In the genomic region with DNA sequence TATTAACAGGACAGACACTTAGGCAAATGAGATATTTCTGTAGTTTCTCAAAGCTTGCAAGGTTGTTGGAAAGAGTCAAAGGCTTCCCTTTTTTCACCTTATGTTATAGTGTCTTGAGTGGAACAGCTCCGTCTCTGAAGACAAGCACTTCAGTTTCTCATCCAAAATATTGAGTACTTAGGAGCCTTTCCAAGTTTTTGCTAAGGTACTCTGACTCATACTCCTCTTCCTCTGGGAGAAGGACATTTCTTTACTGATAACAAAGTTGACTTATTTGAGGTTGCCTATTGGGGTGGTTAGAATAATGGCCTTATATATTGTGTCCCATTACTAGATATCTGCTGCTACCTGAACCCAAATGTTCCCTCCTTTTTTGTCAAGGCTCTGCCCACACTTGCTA, we compare ENCODE assay signal across 16 cellular contexts.
A peak's percentile ranks its signal among the peaks of the same experiment; 100 is the strongest.
DNase-seq lines count a peak whose midpoint lies in the region; ATAC-seq and TF ChIP-seq lines count a peak whose summit lies in the region.
"Had no signal": no experiment of that assay in that cellular context is flagged by ENCODE, and none has a peak within 500 bp of the region (broad histone marks: within the 10 kb centered on the region; RNA-seq: fewer than 3 reads in every experiment).

No MANE protein-coding gene starts in this region.

- no peak overlapping the region for H2AK9ac ChIP-seq in IMR-90 (replicated peaks; ENCODE audit: low read depth, low read length, poor library complexity)

- H3K79me1 ChIP-seq in IMR-90 (ENCODE audit: low read depth in 1 of 2, low read length in 2 of 2): no peaks in the 10 kb centered on the region

- H2BK15ac ChIP-seq in IMR-90 (ENCODE audit: low read depth, low read length): no peak overlapping the region

- H3K18ac ChIP-seq in IMR-90 (ENCODE audit: low read depth, low read length): no peak overlapping the region

- no peak for TF ChIP-seq CTCF in IMR-90 (conservative IDR thresholded peaks at IDR 0.05; ENCODE audit: low read depth, low read length)
- TF ChIP-seq CTCF in RWPE2 (IDR thresholded peaks at IDR 0.05; ENCODE audit: poor library complexity, severe bottlenecking): no peak
- TF ChIP-seq CTCF in fibroblast of mammary gland (conservative IDR thresholded peaks at IDR 0.05; ENCODE audit: control insufficient read depth, insufficient read depth, low read depth, low read length): no peak
- TF ChIP-seq CTCF in upper lobe of right lung (IDR thresholded peaks at IDR 0.05): no peak
- TF ChIP-seq CTCF in tibial nerve (IDR thresholded peaks at IDR 0.05): no peak

- H4K20me1 ChIP-seq in IMR-90 (ENCODE audit: insufficient read depth, low read length): no peaks in the 10 kb centered on the region

- no peak overlapping the region for H3K27ac ChIP-seq in IMR-90 (ENCODE audit: insufficient read depth, low read length)
- no peak overlapping the region for H3K27ac ChIP-seq in RWPE2 (ENCODE audit: poor library complexity, severe bottlenecking)
- H3K27ac ChIP-seq in upper lobe of right lung: no peak overlapping the region
- no peak overlapping the region for H3K27ac ChIP-seq in tibial nerve
- H3K27ac ChIP-seq: A549, C4-2B had no signal

- no peak overlapping the region for H3K4me3 ChIP-seq in IMR-90 (ENCODE audit: insufficient read depth, low read depth, low read length)
- H3K4me3 ChIP-seq in RWPE2 (ENCODE audit: severe bottlenecking): no peak overlapping the region
- no peak overlapping the region for H3K4me3 ChIP-seq in fibroblast of mammary gland (ENCODE audit: control insufficient read depth, low read depth, low read length)
- no peak overlapping the region for H3K4me3 ChIP-seq in upper lobe of right lung
- no peak overlapping the region for H3K4me3 ChIP-seq in tibial nerve
- H3K4me3 ChIP-seq: A549 had no signal

- BruUV-seq in IMR-90 (replicated peaks; lab: Mats Ljungman, UMichigan): no TSS peak

- in situ Hi-C loops in IMR-90 (cut with MboI; ENCODE audit: low sequenced_read_pairs): no loop called here

- no peak for TF ChIP-seq EP300 in tibial nerve (IDR thresholded peaks at IDR 0.05)

- H2BK5ac ChIP-seq in IMR-90 (ENCODE audit: low read depth, low read length, poor library complexity, severe bottlenecking): no peak overlapping the region

- no peaks in the 10 kb centered on the region for H3K36me3 ChIP-seq in IMR-90 (ENCODE audit: control insufficient read depth, insufficient read depth, low read length)
- no peaks in the 10 kb centered on the region for H3K36me3 ChIP-seq in RWPE2 (ENCODE audit: low read depth)
- H3K36me3 ChIP-seq in upper lobe of right lung: no peaks in the 10 kb centered on the region
- H3K36me3 ChIP-seq in tibial nerve: no peaks in the 10 kb centered on the region
- H3K36me3 ChIP-seq: BE2C had no signal

- no peak for TF ChIP-seq RAD21 in IMR-90 (IDR thresholded peaks at IDR 0.05; ENCODE audit: low read length)

- H4K5ac ChIP-seq in IMR-90 (ENCODE audit: low read depth, low read length): no peak overlapping the region

- no peaks in the 10 kb centered on the region for H3K9me3 ChIP-seq in IMR-90 (ENCODE audit: control insufficient read depth, insufficient read depth, low read length)
- no peaks in the 10 kb centered on the region for H3K9me3 ChIP-seq in RWPE2 (ENCODE audit: severe bottlenecking)
- no peaks in the 10 kb centered on the region for H3K9me3 ChIP-seq in upper lobe of right lung
- peaks cover 0 to 4% (median 1%) of the 10 kb centered on the region in 4 donors for H3K9me3 ChIP-seq in tibial nerve
- H3K9me3 ChIP-seq: A549, BE2C had no signal

- H4K91ac ChIP-seq in IMR-90 (ENCODE audit: insufficient read depth, low read depth, low read length): no peak overlapping the region

- no peak overlapping the region for H3K56ac ChIP-seq in IMR-90 (ENCODE audit: extremely low read depth, insufficient read depth, low read length)

- ATAC-seq in IMR-90 (ENCODE audit: low read depth) (no peak), RWPE2 (ENCODE audit: low read depth) (peak; percentile 35; the same call in 1 of the 3 replicates), upper lobe of right lung (peak; percentile 28)
- ATAC-seq: A549; CD8-positive, alpha-beta T cell; HCT116 had no signal

- H3K23ac ChIP-seq in IMR-90 (ENCODE audit: low read depth, low read length): no peak overlapping the region

- no peak overlapping the region for H3K9ac ChIP-seq in IMR-90 (ENCODE audit: low read depth, low read length)

- no peak overlapping the region for H2AK5ac ChIP-seq in IMR-90 (ENCODE audit: low read depth, low read length)

- H3K27me3 ChIP-seq in IMR-90 (ENCODE audit: control insufficient read depth, insufficient read depth, low read length) (no peaks in the 10 kb centered on the region), RWPE2 (ENCODE audit: insufficient read depth, poor library complexity, severe bottlenecking) (no peaks in the 10 kb centered on the region), upper lobe of right lung (no peaks in the 10 kb centered on the region), tibial nerve (no peaks in the 10 kb centered on the region)
- H3K27me3 ChIP-seq: BE2C had no signal

- H3K4me1 ChIP-seq in IMR-90 (ENCODE audit: control insufficient read depth, insufficient read depth, low read length) (no peaks in the 10 kb centered on the region), RWPE2 (ENCODE audit: insufficient read depth, poor library complexity, severe bottlenecking) (no peaks in the 10 kb centered on the region), upper lobe of right lung (no peaks in the 10 kb centered on the region), tibial nerve (no peaks in the 10 kb centered on the region)
- H3K4me1 ChIP-seq: A549, BE2C had no signal

- CTCF ChIA-PET in IMR-90 (lab: Yijun Ruan, JAX): no interaction called here

- no peak overlapping the region for H3K14ac ChIP-seq in IMR-90 (replicated peaks; ENCODE audit: low read depth, low read length)

- H2BK20ac ChIP-seq in IMR-90 (ENCODE audit: low read depth, low read length): no peak overlapping the region

- H3K4ac ChIP-seq in IMR-90 (ENCODE audit: low read depth, low read length): no peak overlapping the region

- no peaks in the 10 kb centered on the region for H3K9me1 ChIP-seq in IMR-90 (ENCODE audit: insufficient read depth, low read length)

- peak; percentile 19 for DNase-seq in IMR-90
- no peak for DNase-seq in RWPE2 (ENCODE audit: low spot score)
- peak; percentile 10 for DNase-seq in fibroblast of mammary gland (ENCODE audit: low read depth)
- no peak for DNase-seq in upper lobe of right lung
- DNase-seq in kidney glomerular epithelial cell (lab: John Stamatoyannopoulos, UW): no peak
- DNase-seq in GM19240 (ENCODE audit: insufficient read length, low spot score): no peak
- no peak for DNase-seq in tibial nerve (ENCODE audit: low spot score in 2 of 2)
- DNase-seq: BE2C; CD8-positive, alpha-beta T cell; COR-L47; DMS153; DMS79 treated with DMSO at 0.1 percent for 48 hours; EL had no signal

- no CpG with 5 or more reads among the region's 1 CpG for WGBS in IMR-90 (ENCODE audit: extremely low coverage in 2 of 2, insufficient read length in 1 of 2), 2 experiments
- WGBS in tibial nerve, 2 donors: 60 to 74% methylated on average over 1 of the region's 1 CpG

- TF ChIP-seq POLR2A in IMR-90 (IDR thresholded peaks at IDR 0.05; ENCODE audit: low read depth, low read length): no peak
- no peak for TF ChIP-seq POLR2A in tibial nerve (IDR thresholded peaks at IDR 0.05)

- H2BK120ac ChIP-seq in IMR-90 (ENCODE audit: low read depth, low read length): no peak overlapping the region

- H3K4me2 ChIP-seq in IMR-90 (ENCODE audit: low read depth, low read length): no peak overlapping the region
- H3K4me2 ChIP-seq: A549 had no signal

- H2AFZ ChIP-seq in IMR-90 (replicated peaks; ENCODE audit: low read length, poor library complexity): no peak overlapping the region

- POLR2A ChIA-PET in IMR-90 (lab: Charles Lee; ENCODE audit: unreplicated experiment): no interaction called here

- dilution Hi-C loops in IMR-90 (cut with HindIII; ENCODE audit: low sequenced_read_pairs, unreplicated experiment): no loop called here

- no peak overlapping the region for H4K8ac ChIP-seq in IMR-90 (ENCODE audit: low read depth in 2 of 2, low read length in 2 of 2)

- intact Hi-C loops in IMR-90 (cut with micrococcal nuclease): no loop called here
- intact Hi-C loops in upper lobe of right lung (cut with DNase I): no loop called here

TF ChIP-seq in IMR-90, 13 proteins besides CTCF, POLR2A, EP300 and RAD21:
- TF ChIP-seq MAFK (IDR thresholded peaks at IDR 0.05; ENCODE audit: low read depth, low read length) (no peak), MAZ (IDR thresholded peaks at IDR 0.05; ENCODE audit: borderline replicate concordance, low read depth, low read length) (no peak), SMC3 (IDR thresholded peaks at IDR 0.05; ENCODE audit: low read depth, low read length) (no peak), MXI1 (IDR thresholded peaks at IDR 0.05; ENCODE audit: borderline replicate concordance, low read depth, low read length) (no peak), FOS (IDR thresholded peaks at IDR 0.05; ENCODE audit: low read depth, low read length) (no peak), RCOR1 (IDR thresholded peaks at IDR 0.05; ENCODE audit: insufficient replicate concordance, low read length) (no peak), RFX5 (IDR thresholded peaks at IDR 0.05; ENCODE audit: low read depth, low read length) (no peak), CHD1 (IDR thresholded peaks at IDR 0.05; ENCODE audit: low read depth, low read length) (no peak), NFE2L2 (IDR thresholded peaks at IDR 0.05; ENCODE audit: low read depth, low read length) (no peak), CEBPB (IDR thresholded peaks at IDR 0.05; ENCODE audit: low read depth, low read length) (no peak), BHLHE40 (IDR thresholded peaks at IDR 0.05; ENCODE audit: low read depth, low read length) (no peak)
- TF ChIP-seq, protein P1, sequence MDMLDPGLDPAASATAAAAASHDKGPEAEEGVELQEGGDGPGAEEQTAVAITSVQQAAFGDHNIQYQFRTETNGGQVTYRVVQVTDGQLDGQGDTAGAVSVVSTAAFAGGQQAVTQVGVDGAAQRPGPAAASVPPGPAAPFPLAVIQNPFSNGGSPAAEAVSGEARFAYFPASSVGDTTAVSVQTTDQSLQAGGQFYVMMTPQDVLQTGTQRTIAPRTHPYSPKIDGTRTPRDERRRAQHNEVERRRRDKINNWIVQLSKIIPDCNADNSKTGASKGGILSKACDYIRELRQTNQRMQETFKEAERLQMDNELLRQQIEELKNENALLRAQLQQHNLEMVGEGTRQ (IDR thresholded peaks at IDR 0.05; ENCODE audit: low read depth, low read length): no peak
- TF ChIP-seq, protein P2, sequence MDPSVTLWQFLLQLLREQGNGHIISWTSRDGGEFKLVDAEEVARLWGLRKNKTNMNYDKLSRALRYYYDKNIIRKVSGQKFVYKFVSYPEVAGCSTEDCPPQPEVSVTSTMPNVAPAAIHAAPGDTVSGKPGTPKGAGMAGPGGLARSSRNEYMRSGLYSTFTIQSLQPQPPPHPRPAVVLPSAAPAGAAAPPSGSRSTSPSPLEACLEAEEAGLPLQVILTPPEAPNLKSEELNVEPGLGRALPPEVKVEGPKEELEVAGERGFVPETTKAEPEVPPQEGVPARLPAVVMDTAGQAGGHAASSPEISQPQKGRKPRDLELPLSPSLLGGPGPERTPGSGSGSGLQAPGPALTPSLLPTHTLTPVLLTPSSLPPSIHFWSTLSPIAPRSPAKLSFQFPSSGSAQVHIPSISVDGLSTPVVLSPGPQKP (IDR thresholded peaks at IDR 0.05; ENCODE audit: borderline replicate concordance, low read depth, low read length): no peak

Comparison
In these comparisons a context has a peak if more than half of its experiments do, and no peak if none do; other contexts are left out.
1. DNase-seq: peak in IMR-90 (single experiment) and fibroblast of mammary gland (single experiment); none in RWPE2 (single experiment), upper lobe of right lung (single experiment), kidney glomerular epithelial cell (single experiment), GM19240 (single experiment) and tibial nerve (0 of 2).